In genomic region chr2:135741043-135741394, GRCh38 we compare ENCODE assay signal across 9 cellular contexts. TPM values are rescaled to one million over a fixed set of nuclear protein-coding genes. Genes with fewer than 3 reads are reported as not detected.
DNase-seq lines count a peak whose midpoint lies in the region; ATAC-seq and TF ChIP-seq lines count a peak whose summit lies in the region.
"Had no signal": no experiment of that assay in that cellular context is flagged by ENCODE, and none has a peak within 500 bp of the region (broad histone marks: within the 10 kb centered on the region; RNA-seq: fewer than 3 reads in every experiment).

No MANE protein-coding gene starts in this region.

- H3K4me3 Mint-ChIP-seq in endodermal cell = peak overlapping the region; percentile 89

- peaks cover 22% of the 10 kb centered on the region for H3K4me1 ChIP-seq in BLaER1
- H3K4me1 ChIP-seq in PC-3 (ENCODE audit: insufficient read depth, low read length) = peaks cover 18% of the 10 kb centered on the region
- H3K4me1 ChIP-seq in endodermal cell (ENCODE audit: control insufficient read depth, insufficient read depth, low read length) = no peaks in the 10 kb centered on the region
- H3K4me1 ChIP-seq in ovary (ENCODE audit: insufficient read depth) = peaks cover 4% of the 10 kb centered on the region

- CTCF ChIA-PET in PC-3 (lab: Charles Lee) = interaction anchor here (0.6 kb wide), 1 partner anchor 11 kb away, joined by 7 read pairs; no protein-coding TSS in a partner anchor

- no peak for DNase-seq in PC-3
- no peak for DNase-seq in endodermal cell
- DNase-seq in ovary = no peak
- no peak for DNase-seq in NCI-H187 (lab: John Stamatoyannopoulos, UW)
- DNase-seq in KG1 (lab: John Stamatoyannopoulos, UW) = no peak

- peaks cover 17% of the 10 kb centered on the region for H3K4me1 Mint-ChIP-seq in endodermal cell

- H3K9me3 ChIP-seq in BLaER1 (no peaks in the 10 kb centered on the region), PC-3 (ENCODE audit: low read length) (no peaks in the 10 kb centered on the region), endodermal cell (ENCODE audit: control insufficient read depth, low read length) (peaks cover 5% of the 10 kb centered on the region), ovary (no peaks in the 10 kb centered on the region)

- no peaks in the 10 kb centered on the region for H3F3A ChIP-seq in PC-3 (ENCODE audit: low read length, unreplicated experiment)

- no TSS peak for BruUV-seq in PC-3 (replicated peaks; lab: Mats Ljungman, UMichigan)

- no peaks in the 10 kb centered on the region for H3K9me2 ChIP-seq in PC-3 (replicated peaks; ENCODE audit: low read length)

- peaks cover 1% of the 10 kb centered on the region for H3K36me3 Mint-ChIP-seq in endodermal cell (ENCODE audit: low read depth)

- H3K4me3 ChIP-seq in BLaER1 = peak overlapping the region; percentile 98; the same call in 1 of the 2 replicates
- H3K4me3 ChIP-seq in PC-3 (ENCODE audit: low read length) = no peak overlapping the region
- no peak overlapping the region for H3K4me3 ChIP-seq in endodermal cell (ENCODE audit: low read length)
- no peak overlapping the region for H3K4me3 ChIP-seq in ovary

- H4K20me1 ChIP-seq in BLaER1 (peaks cover 41% of the 10 kb centered on the region), PC-3 (ENCODE audit: low read length) (peaks cover 24% of the 10 kb centered on the region)

- H3K36me3 ChIP-seq in BLaER1 = peaks cover 17% of the 10 kb centered on the region
- no peaks in the 10 kb centered on the region for H3K36me3 ChIP-seq in PC-3 (ENCODE audit: low read depth, low read length)
- H3K36me3 ChIP-seq in endodermal cell (ENCODE audit: control insufficient read depth, insufficient read depth, low read length) = peaks cover 2% of the 10 kb centered on the region
- no peaks in the 10 kb centered on the region for H3K36me3 ChIP-seq in ovary

- ATAC-seq in PC-3 (no peak), GM18868 (IDR thresholded peaks at IDR 0.05; ENCODE audit: unreplicated experiment) (no peak), GM18498 (IDR thresholded peaks at IDR 0.05; ENCODE audit: unreplicated experiment) (no peak)

- peak overlapping the region; percentile 88 for H2AFZ ChIP-seq in PC-3 (ENCODE audit: low read length)

- intact Hi-C loops in PC-3 (cut with micrococcal nuclease) = no loop called here
- intact Hi-C loops in ovary (cut with DNase I) = loop anchor here in 1 of 4 donors (5.0 kb wide), 1 partner anchor 246 kb away; the partner anchor contains the start of gene DARS1

- TF ChIP-seq EP300 in ovary (IDR thresholded peaks at IDR 0.05) = no peak

- TF ChIP-seq CTCF in PC-3 (conservative IDR thresholded peaks at IDR 0.05; ENCODE audit: low read depth, low read length) (no peak), endodermal cell (conservative IDR thresholded peaks at IDR 0.05) (no peak), ovary (IDR thresholded peaks at IDR 0.05) (no peak)

- WGBS in endodermal cell (ENCODE audit: insufficient coverage in 1 of 2, insufficient read length in 1 of 2), 2 experiments = 88 to 90% methylated on average over 11 of the region's 11 CpGs
- 81% methylated on average over 11 of the region's 11 CpGs for WGBS in ovary, 3 donors

- H3K9ac ChIP-seq in BLaER1 = no peak overlapping the region
- no peak overlapping the region for H3K9ac ChIP-seq in PC-3 (ENCODE audit: low read length)
- H3K9ac ChIP-seq in endodermal cell (ENCODE audit: extremely low read depth, low read length, poor library complexity, severe bottlenecking) = no peak overlapping the region

- TF ChIP-seq POLR2A in ovary (IDR thresholded peaks at IDR 0.05) = no peak

- H3K4me2 ChIP-seq in BLaER1 (no peak overlapping the region), PC-3 (ENCODE audit: low read length) (no peak overlapping the region)

- H3K27me3 ChIP-seq in BLaER1 = no peaks in the 10 kb centered on the region
- no peaks in the 10 kb centered on the region for H3K27me3 ChIP-seq in PC-3 (ENCODE audit: low read length)
- peaks cover 4% of the 10 kb centered on the region for H3K27me3 ChIP-seq in endodermal cell (ENCODE audit: control insufficient read depth, insufficient read depth, low read length, poor library complexity, severe bottlenecking)
- H3K27me3 ChIP-seq in ovary = no peaks in the 10 kb centered on the region

- H3K27me3 Mint-ChIP-seq in endodermal cell (ENCODE audit: insufficient read depth) = peaks cover 10% of the 10 kb centered on the region

- peak overlapping the region; percentile 38 for H3K27ac Mint-ChIP-seq in endodermal cell

- peaks cover 44% of the 10 kb centered on the region for H3K79me2 ChIP-seq in PC-3 (ENCODE audit: low read length)

- POLR2A ChIA-PET in PC-3 (lab: Charles Lee; ENCODE audit: unreplicated experiment) = interaction anchor here (0.6 to 1.0 kb wide), 2 partner anchors 331 to 752 kb away, joined by 3 to 6 read pairs; no protein-coding TSS in a partner anchor

- H3K9me3 Mint-ChIP-seq in endodermal cell = peaks cover 5% of the 10 kb centered on the region
- H3K9me3 Mint-ChIP-seq: H9 had no signal

- H3K27ac ChIP-seq in BLaER1 (no peak overlapping the region), PC-3 (ENCODE audit: low read length) (no peak overlapping the region), endodermal cell (ENCODE audit: low read depth, low read length) (no peak overlapping the region), ovary (peak overlapping the region; percentile 97 to 99)

RNA-seq across cellular contexts. Expression of gene UBXN4, which starts 0.6 kb away (rescaled TPM):
- 38.3 and 42.0 TPM in 2 replicates for total RNA-seq in PC-3 (2014; rRNA removed)
- total RNA-seq in endodermal cell = 10 to 100 TPM; 81.0 to 81.6 TPM
- 96.1 TPM for polyA plus RNA-seq in endodermal cell (2013, experiment 1 of 2)
- polyA plus RNA-seq in endodermal cell (2013, experiment 2 of 2) = 91.2 TPM
- 100 to 1,000 TPM in 1 of 7 donors, 10 to 100 TPM in 6; 56.8 to 101 (median 87.5) TPM for total RNA-seq in ovary
- polyA plus RNA-seq in ovary = 10 to 100 TPM; 46.6 to 82.0 TPM

Comparison
In these comparisons a context has a peak if more than half of its experiments do, and no peak if none do; other contexts are left out.
1. H3K27ac ChIP-seq: peak in ovary (2 of 2); none in BLaER1 (single experiment), PC-3 (single experiment) and endodermal cell (single experiment).